Comparison of ENCODE assay signal across 1 cellular context in genomic region chr17:81900181-81900820, GRCh38.
TF ChIP-seq lines count a peak whose summit lies in the region.

No MANE protein-coding gene starts in this region.

TF ChIP-seq in HEK293, 187 proteins besides CTCF, POLR2A, EP300 and RAD21:
- no peak for TF ChIP-seq PRDM10 (tag by site-specific recombination; IDR thresholded peaks at IDR 0.05)
- TF ChIP-seq ZNF155 (tag by site-specific recombination; IDR thresholded peaks at IDR 0.05): no peak
- TF ChIP-seq EGR2 (tag by site-specific recombination; IDR thresholded peaks at IDR 0.05; ENCODE audit: low read depth): peak; percentile 63
- TF ChIP-seq ZNF837 (tag by site-specific recombination; IDR thresholded peaks at IDR 0.05): no peak
- TF ChIP-seq ZNF366 (tag by site-specific recombination; conservative IDR thresholded peaks at IDR 0.05): no peak
- TF ChIP-seq ZFHX2 (tag by site-specific recombination; conservative IDR thresholded peaks at IDR 0.05): peak; percentile 55; the same call in 1 of the 2 replicates
